11 cellular contexts compared by ENCODE assay signal in genomic region chr3:11553436-11554235, GRCh38.
DNase-seq lines count a peak whose midpoint lies in the region; TF ChIP-seq lines count a peak whose summit lies in the region.
"Had no signal": no experiment of that assay in that cellular context is flagged by ENCODE, and none has a peak within 500 bp of the region (broad histone marks: within the 10 kb centered on the region; RNA-seq: fewer than 3 reads in every experiment).

No MANE protein-coding gene starts in this region.

- no peak overlapping the region for H2AFZ ChIP-seq in neuronal stem cell (ENCODE audit: low read length)

- H3K9ac ChIP-seq in adipocyte (ENCODE audit: low read length) (no peak overlapping the region), neuronal stem cell (ENCODE audit: low read depth, low read length, poor library complexity) (no peak overlapping the region)

- CTCF ChIA-PET in HEK293T (lab: Yijun Ruan, JAX), result no interaction called here

- POLR2A ChIA-PET in HEK293T (lab: Yijun Ruan, JAX), result no interaction called here

- H4K8ac ChIP-seq in neuronal stem cell (ENCODE audit: low read depth, low read length), result no peak overlapping the region

- in situ Hi-C loops in transverse colon (cut with MboI; ENCODE audit: low pct_ligation_motif_present in 1 of 4, low pct_unique_long_range_greater_than_20kb in 1 of 4, low sequenced_read_pairs in 3 of 4), result no loop called here

- H2BK15ac ChIP-seq in neuronal stem cell (ENCODE audit: low read length), result no peak overlapping the region

- H3K4ac ChIP-seq in neuronal stem cell (ENCODE audit: low read length), result no peak overlapping the region

- H2BK5ac ChIP-seq in neuronal stem cell (ENCODE audit: low read length), result no peak overlapping the region

- no peak for TF ChIP-seq CTCF in fibroblast of pulmonary artery (IDR thresholded peaks at IDR 0.05; ENCODE audit: low read length, missing control alignments)
- no peak for TF ChIP-seq CTCF in transverse colon (IDR thresholded peaks at IDR 0.05)

- no peak overlapping the region for H3K23ac ChIP-seq in neuronal stem cell (ENCODE audit: low read depth, low read length, poor library complexity)

- H3K27me3 ChIP-seq in adipocyte (replicated peaks; ENCODE audit: control insufficient read depth, insufficient read depth, low read length), result no peaks in the 10 kb centered on the region
- H3K27me3 ChIP-seq in neuronal stem cell (ENCODE audit: control insufficient read depth in 3 of 3, insufficient read depth in 3 of 3, low read depth in 1 of 3, low read length in 3 of 3), result no peaks in the 10 kb centered on the region
- no peaks in the 10 kb centered on the region for H3K27me3 ChIP-seq in transverse colon

- H3K36me3 ChIP-seq in adipocyte (ENCODE audit: control insufficient read depth, insufficient read depth, low read length, severe bottlenecking) (peaks cover 28% of the 10 kb centered on the region), neuronal stem cell (replicated peaks in 1 of 2; ENCODE audit: control insufficient read depth in 2 of 2, insufficient read depth in 2 of 2, low read length in 2 of 2) (peaks cover 17 to 69% of the 10 kb centered on the region in 2 donors), transverse colon (no peaks in the 10 kb centered on the region)

- H3K4me2 ChIP-seq in neuronal stem cell (ENCODE audit: insufficient read depth, low read length, poor library complexity, severe bottlenecking), result no peak overlapping the region

- intact Hi-C loops in transverse colon (cut with DNase I; ENCODE audit: low total_unique reads), result no loop called here

- H2AK5ac ChIP-seq in neuronal stem cell (ENCODE audit: low read depth, low read length), result no peak overlapping the region

- no CpG with 5 or more reads among the region's 17 CpGs for WGBS in neuronal stem cell (ENCODE audit: extremely low coverage in 2 of 2, insufficient read length in 2 of 2, insufficient replicate concordance in 1 of 2), 2 donors
- WGBS in transverse colon (ENCODE audit: low coverage in 1 of 2), 2 donors, result 31 to 59% methylated on average over 5 to 12 of the region's 17 CpGs

- DNase-seq in adipocyte (ENCODE audit: low read depth), result peak; percentile 75
- peak; percentile 32 for DNase-seq in fibroblast of pulmonary artery (ENCODE audit: low read depth)
- DNase-seq in neuronal stem cell (ENCODE audit: low spot score), result no peak
- DNase-seq in transverse colon, result no peak
- DNase-seq in HEK293T (ENCODE audit: extremely low spot score), result no peak
- no peak for DNase-seq in activated naive CD4-positive, alpha-beta T cell treated with anti-CD3 and anti-CD28 coated beads, Interleukin-2, amount 50 U/mL, for 16 hours
- DNase-seq in SHP77 treated with DMSO at 0.1 percent for 48 hours (lab: John Stamatoyannopoulos, UW), result no peak
- DNase-seq: activated CD4-positive, alpha-beta memory T cell treated with anti-CD3 and anti-CD28 coated beads for 36 hours; activated naive CD4-positive, alpha-beta T cell treated with anti-CD3 and anti-CD28 coated beads for 36 hours; DMS 273 treated with DMSO at 0.1 percent for 48 hours; T-cell had no signal

- H3K4me3 ChIP-seq in adipocyte (ENCODE audit: low read length) (no peak overlapping the region), fibroblast of pulmonary artery (replicated peaks; ENCODE audit: low read depth, low read length) (no peak overlapping the region), neuronal stem cell (ENCODE audit: low read length in 2 of 2) (no peak overlapping the region), transverse colon (no peak overlapping the region)

- H3K4me1 ChIP-seq in adipocyte (ENCODE audit: control insufficient read depth, insufficient read depth, low read length), result peaks cover 59% of the 10 kb centered on the region
- H3K4me1 ChIP-seq in neuronal stem cell (ENCODE audit: control insufficient read depth in 2 of 2, insufficient read depth in 1 of 2, low read depth in 1 of 2, low read length in 2 of 2), result peaks cover 4 to 28% of the 10 kb centered on the region in 2 donors
- H3K4me1 ChIP-seq in transverse colon, result peaks cover 11 to 28% (median 17%) of the 10 kb centered on the region in 4 donors

- no peak for TF ChIP-seq POLR2A in transverse colon (IDR thresholded peaks at IDR 0.05)

- no peak overlapping the region for H3K27ac ChIP-seq in neuronal stem cell (replicated peaks; ENCODE audit: low read length)
- peak overlapping the region; percentile 17 to 63 (median 32) for H3K27ac ChIP-seq in transverse colon

- TF ChIP-seq EP300 in transverse colon (IDR thresholded peaks at IDR 0.05; ENCODE audit: low read depth), result no peak

- H2BK120ac ChIP-seq in neuronal stem cell (ENCODE audit: low read depth, low read length), result no peak overlapping the region

- H3K18ac ChIP-seq in neuronal stem cell (ENCODE audit: low read length), result peak overlapping the region; percentile 38

- H2BK12ac ChIP-seq in neuronal stem cell (ENCODE audit: low read length), result no peak overlapping the region

- H3K9me3 ChIP-seq in adipocyte (ENCODE audit: control insufficient read depth, low read length) (no peaks in the 10 kb centered on the region), neuronal stem cell (replicated peaks in 1 of 2; ENCODE audit: control insufficient read depth in 2 of 2, insufficient read depth in 1 of 2, low read depth in 1 of 2, low read length in 2 of 2) (peaks cover 0 to 8% of the 10 kb centered on the region in 2 donors), transverse colon (no peaks in the 10 kb centered on the region)

- peaks cover 2% of the 10 kb centered on the region for H3K79me1 ChIP-seq in neuronal stem cell (ENCODE audit: low read depth, low read length)

- no peak overlapping the region for H3K14ac ChIP-seq in neuronal stem cell (ENCODE audit: low read length)

- H4K91ac ChIP-seq in neuronal stem cell (ENCODE audit: low read depth, low read length, poor library complexity), result no peak overlapping the region

TF ChIP-seq in HEK293T, 16 proteins besides CTCF, POLR2A, EP300 and RAD21:
- TF ChIP-seq FOXM1 (IDR thresholded peaks at IDR 0.05; ENCODE audit: borderline replicate concordance), result no peak
- no peak for TF ChIP-seq TARDBP (IDR thresholded peaks at IDR 0.05)
- no peak for TF ChIP-seq FOXA1 (IDR thresholded peaks at IDR 0.05)
- TF ChIP-seq ELF4 (IDR thresholded peaks at IDR 0.05), result no peak
TF ChIP-seq in HEK293T: peak in this region for 0.

Comparison
In these comparisons a context has a peak if more than half of its experiments do, and no peak if none do; other contexts are left out.
1. DNase-seq: peak in adipocyte (single experiment) and fibroblast of pulmonary artery (single experiment); none in neuronal stem cell (single experiment), transverse colon (single experiment), HEK293T (single experiment), activated naive CD4-positive, alpha-beta T cell treated with anti-CD3 and anti-CD28 coated beads, Interleukin-2, amount 50 U/mL, for 16 hours (single experiment) and SHP77 treated with DMSO at 0.1 percent for 48 hours (single experiment).